In the genomic region with DNA sequence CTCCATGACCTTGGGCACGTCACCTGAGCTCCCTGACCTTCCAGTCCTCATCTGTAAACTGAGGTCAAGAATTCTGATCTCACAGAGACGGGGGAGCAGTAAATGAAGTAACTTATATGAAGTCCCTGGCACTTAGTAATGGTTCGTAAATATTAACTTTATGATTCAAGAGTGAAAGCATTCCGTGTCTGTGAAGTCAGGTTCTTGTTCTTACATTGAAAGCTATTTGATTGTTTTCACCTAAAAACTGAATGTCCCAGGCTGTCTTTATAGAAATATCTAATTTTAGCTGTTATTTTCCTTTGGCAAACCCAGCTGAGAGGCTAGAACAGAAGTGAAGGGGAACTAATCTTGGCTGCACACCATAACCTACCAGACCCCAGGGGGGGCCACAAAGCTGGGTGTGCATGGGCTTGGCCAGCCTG, we compare ENCODE assay signal across 9 cellular contexts.
A peak's percentile ranks its signal among the peaks of the same experiment; 100 is the strongest.
DNase-seq lines count a peak whose midpoint lies in the region; TF ChIP-seq lines count a peak whose summit lies in the region.
"Had no signal": no experiment of that assay in that cellular context is flagged by ENCODE, and none has a peak within 500 bp of the region (broad histone marks: within the 10 kb centered on the region; RNA-seq: fewer than 3 reads in every experiment).

No MANE protein-coding gene starts in this region.

- CTCF ChIA-PET in PC-9 (lab: Charles Lee) (no interaction called here), Caco-2 (lab: Charles Lee) (no interaction called here)

- H3K36me3 Mint-ChIP-seq in Caco-2 (ENCODE audit: insufficient read depth, unreplicated experiment) = peaks cover 6% of the 10 kb centered on the region

- H3K4me3 ChIP-seq in BLaER1 (peak overlapping the region; percentile 56), PC-9 (no peak overlapping the region), neutrophil (ENCODE audit: low read depth in 1 of 2, low read length in 1 of 2) (peak overlapping the region; percentile 55 to 75), Caco-2 (ENCODE audit: low read depth, low read length) (no peak overlapping the region)

- H3K36me3 ChIP-seq in BLaER1 = peaks cover 10% of the 10 kb centered on the region; the same call in 1 of the 2 replicates
- no peaks in the 10 kb centered on the region for H3K36me3 ChIP-seq in PC-9 (ENCODE audit: low read depth)
- H3K36me3 ChIP-seq in neutrophil = no peaks in the 10 kb centered on the region
- H3K36me3 ChIP-seq in Caco-2 (ENCODE audit: control insufficient read depth, insufficient read depth, low read length) = no peaks in the 10 kb centered on the region

- H3K9me3 ChIP-seq in BLaER1 (peaks cover 31% of the 10 kb centered on the region), PC-9 (ENCODE audit: insufficient read depth, low read depth) (peaks cover 17% of the 10 kb centered on the region; the same call in 1 of the 2 replicates), neutrophil (no peaks in the 10 kb centered on the region), Caco-2 (peaks cover 18% of the 10 kb centered on the region)

- peaks cover 78% of the 10 kb centered on the region for H3K4me1 ChIP-seq in BLaER1
- peaks cover 11% of the 10 kb centered on the region; the same call in 1 of the 2 replicates for H3K4me1 ChIP-seq in PC-9 (replicated peaks; ENCODE audit: insufficient read depth)
- peaks cover 44 to 50% of the 10 kb centered on the region in 2 experiments for H3K4me1 ChIP-seq in neutrophil (ENCODE audit: control insufficient read depth in 1 of 2, insufficient read depth in 1 of 2, low read depth in 1 of 2, low read length in 1 of 2)
- no peaks in the 10 kb centered on the region for H3K4me1 ChIP-seq in Caco-2

- peaks cover 8% of the 10 kb centered on the region; the same call in 1 of the 2 replicates for H3F3A ChIP-seq in PC-9 (ENCODE audit: insufficient read depth, low read depth)

- H3K27ac ChIP-seq in BLaER1 (peak overlapping the region; percentile 84), PC-9 (no peak overlapping the region), epithelial cell of prostate (peak overlapping the region; percentile 94), neutrophil (peak overlapping the region; percentile 90)

- H3K4me3 Mint-ChIP-seq in Caco-2 (ENCODE audit: unreplicated experiment) = no peak overlapping the region
- H3K4me3 Mint-ChIP-seq: H9 had no signal

- H3K27ac Mint-ChIP-seq in Caco-2 (ENCODE audit: unreplicated experiment) = no peak overlapping the region
- H3K27ac Mint-ChIP-seq: H9 had no signal

- H3K27me3 Mint-ChIP-seq in Caco-2 (ENCODE audit: insufficient read depth, unreplicated experiment) = no peaks in the 10 kb centered on the region

- no peak for TF ChIP-seq CTCF in PC-9 (conservative IDR thresholded peaks at IDR 0.05)
- no peak for TF ChIP-seq CTCF in neutrophil (IDR thresholded peaks at IDR 0.05)
- no peak for TF ChIP-seq CTCF in Caco-2 (IDR thresholded peaks at IDR 0.05; ENCODE audit: insufficient read depth in 1 of 2, low read depth in 1 of 2, low read length in 1 of 2, severe bottlenecking in 1 of 2, unreplicated experiment in 1 of 2)

- H3K4me2 ChIP-seq in BLaER1 = peak overlapping the region; percentile 91
- H3K4me2 ChIP-seq in PC-9 = peak overlapping the region; percentile 63

- peak overlapping the region; percentile 74 for H2AFZ ChIP-seq in PC-9

- BruUV-seq in PC-9 (replicated peaks; lab: Mats Ljungman, UMichigan) (no TSS peak), Caco-2 (replicated peaks; lab: Mats Ljungman, UMichigan) (no TSS peak)

- no peaks in the 10 kb centered on the region for H3K9me2 ChIP-seq in PC-9 (ENCODE audit: insufficient read depth)

- H4K20me1 ChIP-seq in BLaER1 = no peaks in the 10 kb centered on the region
- no peaks in the 10 kb centered on the region for H4K20me1 ChIP-seq in PC-9 (ENCODE audit: insufficient read depth)

- H3K9ac ChIP-seq in BLaER1 = peak overlapping the region; percentile 68

- peaks cover 14% of the 10 kb centered on the region for H3K9me3 Mint-ChIP-seq in Caco-2 (ENCODE audit: unreplicated experiment)

- no peaks in the 10 kb centered on the region for H3K79me2 ChIP-seq in PC-9 (ENCODE audit: low read depth)

- POLR2A ChIA-PET in PC-9 (lab: Charles Lee; ENCODE audit: unreplicated experiment) (no interaction called here), Caco-2 (lab: Charles Lee) (no interaction called here)

- intact Hi-C loops in PC-9 (cut with micrococcal nuclease; ENCODE audit: unreplicated experiment) = no loop called here
- intact Hi-C loops in Caco-2 (cut with micrococcal nuclease; ENCODE audit: unreplicated experiment) = no loop called here

- H3K27me3 ChIP-seq in BLaER1 (no peaks in the 10 kb centered on the region), PC-9 (ENCODE audit: insufficient read depth, low read depth) (no peaks in the 10 kb centered on the region), neutrophil (no peaks in the 10 kb centered on the region), Caco-2 (replicated peaks; ENCODE audit: control insufficient read depth, insufficient read depth, low read length) (no peaks in the 10 kb centered on the region)

- DNase-seq in PC-9 = no peak
- no peak for DNase-seq in epithelial cell of prostate (ENCODE audit: low read depth, low spot score)
- no peak for DNase-seq in GM03348 (ENCODE audit: low spot score)
- DNase-seq in NCI-H1105 treated with DMSO at 0.1 percent for 48 hours (lab: John Stamatoyannopoulos, UW) = no peak
- DNase-seq in stimulated activated naive CD4-positive, alpha-beta T cell treated with Interleukin-2 at 50 U/mL for 16 hours (lab: John Stamatoyannopoulos, UW) = no peak
- no peak for DNase-seq in Caco-2
- DNase-seq: H9 had no signal

- no peaks in the 10 kb centered on the region for H3K4me1 Mint-ChIP-seq in Caco-2 (ENCODE audit: low read depth, unreplicated experiment)

Comparison
In these comparisons a context has a peak if more than half of its experiments do, and no peak if none do; other contexts are left out.
1. H3K4me3 ChIP-seq: peak in BLaER1 (single experiment) and neutrophil (2 of 2); none in PC-9 (single experiment) and Caco-2 (single experiment).